In genomic region chr3:159856496-159857098, GRCh38 we compare ENCODE assay signal across 11 cellular contexts. TPM values are rescaled to one million over a fixed set of nuclear protein-coding genes. Genes with fewer than 3 reads are reported as not detected.
DNase-seq lines count a peak whose midpoint lies in the region; ATAC-seq and TF ChIP-seq lines count a peak whose summit lies in the region.
"Had no signal": no experiment of that assay in that cellular context is flagged by ENCODE, and none has a peak within 500 bp of the region (broad histone marks: within the 10 kb centered on the region; RNA-seq: fewer than 3 reads in every experiment).

No MANE protein-coding gene starts in this region.

- no peak for TF ChIP-seq EP300 in stomach (IDR thresholded peaks at IDR 0.05)

- intact Hi-C loops in stomach (cut with DNase I; ENCODE audit: low total_unique reads) = no loop called here

- TF ChIP-seq CTCF in stomach (IDR thresholded peaks at IDR 0.05) = no peak

- WGBS in stomach, 5 donors = 63 to 76% (median 73%) methylated on average over 14 of the region's 14 CpGs

- H3K36me3 ChIP-seq in stomach = no peaks in the 10 kb centered on the region
- H3K36me3 ChIP-seq: HAP-1 had no signal

- H3K4me1 ChIP-seq in stomach = peaks cover 9 to 75% (median 44%) of the 10 kb centered on the region in 4 donors

- no peaks in the 10 kb centered on the region for H3K9me3 ChIP-seq in stomach
- H3K9me3 ChIP-seq: HAP-1 had no signal

- peak; percentile 74 for DNase-seq in NCI-H1105 (lab: John Stamatoyannopoulos, UW)
- no peak for DNase-seq in stomach
- DNase-seq in NK-92 treated with Interleukin-12 subunit alpha and Interleukin-12 subunit beta, amount 100 ng/mL, for 24 hours (lab: John Stamatoyannopoulos, UW) = no peak
- DNase-seq: activated CD4-positive, CD25-positive, alpha-beta regulatory T cell; activated gamma-delta T cell treated with Interleukin-2 at 50 U/mL for 16 hours; RPMI8226 had no signal

- peak overlapping the region in 2 of 4 donors; percentile 3 to 16 for H3K4me3 ChIP-seq in stomach
- H3K4me3 ChIP-seq: HAP-1 had no signal

- no peak for TF ChIP-seq POLR2A in stomach (IDR thresholded peaks at IDR 0.05)

- no peak for ATAC-seq in SK-N-SH treated with all-trans-retinoic acid at 6 μM for 48 hours
- no peak for ATAC-seq in GM18498 (IDR thresholded peaks at IDR 0.05; ENCODE audit: unreplicated experiment)
- no peak for ATAC-seq in GM21619 (IDR thresholded peaks at IDR 0.05; ENCODE audit: unreplicated experiment)

- peak overlapping the region; percentile 43 for H3K27ac ChIP-seq in layer of hippocampus (ENCODE audit: low read depth, low read length)
- H3K27ac ChIP-seq in stomach = peak overlapping the region in 3 of 5 donors; percentile 51 to 85 (median 79)

- H3K27me3 ChIP-seq in layer of hippocampus (ENCODE audit: control insufficient read depth, insufficient read depth, low read length) (no peaks in the 10 kb centered on the region), stomach (no peaks in the 10 kb centered on the region)

TF ChIP-seq in SK-N-SH treated with all-trans-retinoic acid at 6 μM for 48 hours, 23 proteins besides CTCF, POLR2A, EP300 and RAD21:
- 0 out of 2 replicates have a peak, but pooled peaks have one; percentile 11 for TF ChIP-seq ZNF8 (CRISPR knock-in tag; IDR thresholded peaks at IDR 0.05)
- peak; percentile 85 for TF ChIP-seq TCF4 (CRISPR knock-in tag; IDR thresholded peaks at IDR 0.05; ENCODE audit: borderline replicate concordance)
- no peak for TF ChIP-seq ARNTL (CRISPR knock-in tag; IDR thresholded peaks at IDR 0.05; ENCODE audit: borderline replicate concordance, low read depth)
- TF ChIP-seq ZFP3 (CRISPR knock-in tag; IDR thresholded peaks at IDR 0.05) = peak; percentile 31; the same call in 1 of the 2 replicates
- TF ChIP-seq ZNF565 (CRISPR knock-in tag; conservative IDR thresholded peaks at IDR 0.05; ENCODE audit: low read depth) = no peak
- TF ChIP-seq ISL1 (CRISPR knock-in tag; IDR thresholded peaks at IDR 0.05) = peak; percentile 50
- 0 out of 2 replicates have a peak, but pooled peaks have one; percentile 20 for TF ChIP-seq GLIS3 (CRISPR knock-in tag; IDR thresholded peaks at IDR 0.05)
- TF ChIP-seq TSHZ2 (CRISPR knock-in tag; IDR thresholded peaks at IDR 0.05) = peak; percentile 88
- TF ChIP-seq TOX (CRISPR knock-in tag; IDR thresholded peaks at IDR 0.05; ENCODE audit: borderline replicate concordance) = no peak

RNA-seq across cellular contexts. Expression of gene SCHIP1, which starts 16.9 kb away (rescaled TPM):
- total RNA-seq in stomach = 10 to 100 TPM in 2 of 5 donors, 1 to 10 TPM in 1, not detected in 2; 7.1 to 21.0 (median 18.7) TPM
- polyA plus RNA-seq in stomach = 1 to 10 TPM; 1.2 to 8.9 (median 1.7) TPM
